18 cellular contexts compared by ENCODE assay signal in genomic region chr12:124744273-124744640, GRCh38.
DNase-seq lines count a peak whose midpoint lies in the region; ATAC-seq, FAIRE-seq and TF ChIP-seq lines count a peak whose summit lies in the region.
"Had no signal": no experiment of that assay in that cellular context is flagged by ENCODE, and none has a peak within 500 bp of the region (broad histone marks: within the 10 kb centered on the region; RNA-seq: fewer than 3 reads in every experiment).

No MANE protein-coding gene starts in this region.

- no peak overlapping the region for H2BK5ac ChIP-seq in neuronal stem cell (ENCODE audit: low read length)

- H3K27ac ChIP-seq in right atrium auricular region (peak overlapping the region; percentile 83 to 91), dorsolateral prefrontal cortex (peak overlapping the region in 57 of 59 donors; percentile 10 to 97 (median 92)), rectal smooth muscle tissue (ENCODE audit: low read depth, low read length) (peak overlapping the region; percentile 94), neuronal stem cell (replicated peaks; ENCODE audit: low read length) (no peak overlapping the region), pancreas (no peak overlapping the region)
- H3K27ac ChIP-seq: HL-60 had no signal

- no peak overlapping the region for H2AK5ac ChIP-seq in neuronal stem cell (ENCODE audit: low read depth, low read length)

- no peak for TF ChIP-seq CTCF in right atrium auricular region (IDR thresholded peaks at IDR 0.05)
- no peak for TF ChIP-seq CTCF in dorsolateral prefrontal cortex (IDR thresholded peaks at IDR 0.05 in 54 of 56, conservative IDR thresholded peaks at IDR 0.05 in 2 of 56; ENCODE audit: low read depth in 1 of 56, partially characterized antibody in 56 of 56)
- no peak for TF ChIP-seq CTCF in pancreas (IDR thresholded peaks at IDR 0.05)

- H3K4me3 ChIP-seq in right atrium auricular region (no peak overlapping the region), dorsolateral prefrontal cortex (no peak overlapping the region), rectal smooth muscle tissue (ENCODE audit: low read length) (no peak overlapping the region), neuronal stem cell (ENCODE audit: low read length in 2 of 2) (no peak overlapping the region), pancreas (no peak overlapping the region)
- H3K4me3 ChIP-seq: SK-N-MC had no signal

- no peak overlapping the region for H2BK12ac ChIP-seq in neuronal stem cell (ENCODE audit: low read length)

- ATAC-seq in left cardiac atrium (no peak), pancreas (no peak)
- ATAC-seq: esophagus mucosa had no signal

- H3K4ac ChIP-seq in neuronal stem cell (ENCODE audit: low read length): no peak overlapping the region

- H3K79me1 ChIP-seq in neuronal stem cell (ENCODE audit: low read depth, low read length): no peaks in the 10 kb centered on the region

- H2BK120ac ChIP-seq in neuronal stem cell (ENCODE audit: low read depth, low read length): no peak overlapping the region

- H4K91ac ChIP-seq in neuronal stem cell (ENCODE audit: low read depth, low read length, poor library complexity): no peak overlapping the region

- H3K4me1 ChIP-seq in right atrium auricular region (peaks cover 6 to 28% of the 10 kb centered on the region in 2 donors), rectal smooth muscle tissue (ENCODE audit: control insufficient read depth, insufficient read depth, low read length) (peaks cover 45% of the 10 kb centered on the region), neuronal stem cell (ENCODE audit: control insufficient read depth in 2 of 2, insufficient read depth in 1 of 2, low read depth in 1 of 2, low read length in 2 of 2) (peaks cover 6 to 21% of the 10 kb centered on the region in 2 donors), pancreas (peaks cover 9 to 18% (median 12%) of the 10 kb centered on the region in 3 donors)

- no peak overlapping the region for H3K18ac ChIP-seq in neuronal stem cell (ENCODE audit: low read length)

- H2BK15ac ChIP-seq in neuronal stem cell (ENCODE audit: low read length): no peak overlapping the region

- no CpG with 5 or more reads among the region's 7 CpGs for WGBS in neuronal stem cell (ENCODE audit: extremely low coverage in 2 of 2, insufficient read length in 2 of 2, insufficient replicate concordance in 1 of 2), 2 donors
- 96 to 97% methylated on average over 7 of the region's 7 CpGs for WGBS in pancreas, 2 donors

- no peak overlapping the region for H4K8ac ChIP-seq in neuronal stem cell (ENCODE audit: low read depth, low read length)

- intact Hi-C loops in left cardiac atrium (cut with DNase I) (loop anchor here in 1 of 2 donors (10.0 kb wide), 1 partner anchor 59 kb away; no protein-coding TSS in a partner anchor), dorsolateral prefrontal cortex (cut with DNase I) (no loop called here), pancreas (cut with DNase I) (no loop called here)

- no peaks in the 10 kb centered on the region for H3K9me3 ChIP-seq in right atrium auricular region
- H3K9me3 ChIP-seq in neuronal stem cell (replicated peaks in 1 of 2; ENCODE audit: control insufficient read depth in 2 of 2, insufficient read depth in 1 of 2, low read depth in 1 of 2, low read length in 2 of 2): peaks cover 5 to 9% of the 10 kb centered on the region in 2 donors
- H3K9me3 ChIP-seq in pancreas: no peaks in the 10 kb centered on the region

- no peak overlapping the region for H3K4me2 ChIP-seq in neuronal stem cell (ENCODE audit: insufficient read depth, low read length, poor library complexity, severe bottlenecking)

- H3K36me3 ChIP-seq in right atrium auricular region (no peaks in the 10 kb centered on the region), rectal smooth muscle tissue (ENCODE audit: control insufficient read depth, insufficient read depth, low read length) (no peaks in the 10 kb centered on the region), neuronal stem cell (replicated peaks in 1 of 2; ENCODE audit: control insufficient read depth in 2 of 2, insufficient read depth in 2 of 2, low read length in 2 of 2) (no peaks in the 10 kb centered on the region), pancreas (no peaks in the 10 kb centered on the region)

- H2AFZ ChIP-seq in neuronal stem cell (ENCODE audit: low read length): no peak overlapping the region

- H3K27me3 ChIP-seq in right atrium auricular region: no peaks in the 10 kb centered on the region
- H3K27me3 ChIP-seq in dorsolateral prefrontal cortex: no peaks in the 10 kb centered on the region
- no peaks in the 10 kb centered on the region for H3K27me3 ChIP-seq in rectal smooth muscle tissue (ENCODE audit: control insufficient read depth, insufficient read depth, low read length)
- peaks cover 0 to 11% (median 0%) of the 10 kb centered on the region in 3 experiments for H3K27me3 ChIP-seq in neuronal stem cell (ENCODE audit: control insufficient read depth in 3 of 3, insufficient read depth in 3 of 3, low read depth in 1 of 3, low read length in 3 of 3)
- no peaks in the 10 kb centered on the region for H3K27me3 ChIP-seq in pancreas

- FAIRE-seq in pancreas (lab: Jason Lieb, UNC): no peak
- FAIRE-seq: H54 had no signal

- H3K9ac ChIP-seq in rectal smooth muscle tissue (ENCODE audit: low read length) (no peak overlapping the region), neuronal stem cell (ENCODE audit: low read depth, low read length, poor library complexity) (no peak overlapping the region)

- no peak overlapping the region for H3K14ac ChIP-seq in neuronal stem cell (ENCODE audit: low read length)

- no peak overlapping the region for H3K23ac ChIP-seq in neuronal stem cell (ENCODE audit: low read depth, low read length, poor library complexity)

- DNase-seq in right atrium auricular region (ENCODE audit: low spot score) (no peak), left cardiac atrium (no peak), dorsolateral prefrontal cortex (no peak), neuronal stem cell (ENCODE audit: low spot score) (no peak), T-helper 9 cell (no peak), pancreas (no peak), NCI-H82 treated with DMSO at 0.1 percent for 48 hours (lab: John Stamatoyannopoulos, UW; ENCODE audit: unreplicated experiment) (no peak)
- DNase-seq: activated CD4-positive, alpha-beta T cell treated with anti-CD3 and anti-CD28 coated beads, Interleukin-2, amount 10 ng/mL, durations not matched to agents 24 days and 14 days; activated CD8-positive, alpha-beta memory T cell treated with anti-CD3 and anti-CD28 coated beads, Interleukin-2, amount 50 U/mL, for 48 hours; activated naive CD4-positive, alpha-beta T cell; CD4-positive, alpha-beta memory T cell; DMS79 treated with DMSO at 0.1 percent for 48 hours; stimulated activated CD4-positive, alpha-beta T cell treated with anti-CD3 and anti-CD28 coated beads, Interleukin-4, amount 100 ng/mL, for 24 hours had no signal

Comparison
In these comparisons a context has a peak if more than half of its experiments do, and no peak if none do; other contexts are left out.
1. H3K27ac ChIP-seq: peak in right atrium auricular region (2 of 2), dorsolateral prefrontal cortex (57 of 59) and rectal smooth muscle tissue (single experiment); none in neuronal stem cell (single experiment) and pancreas (0 of 4).